Comparison of ENCODE assay signal across 25 cellular contexts in genomic region chr10:36506696-36507477, GRCh38.
DNase-seq lines count a peak whose midpoint lies in the region; ATAC-seq, FAIRE-seq and TF ChIP-seq lines count a peak whose summit lies in the region.
"Had no signal": no experiment of that assay in that cellular context is flagged by ENCODE, and none has a peak within 500 bp of the region (broad histone marks: within the 10 kb centered on the region; RNA-seq: fewer than 3 reads in every experiment).

No MANE protein-coding gene starts in this region.

- H4K20me1 ChIP-seq in GM23248 (ENCODE audit: insufficient read depth) (no peaks in the 10 kb centered on the region), mammary epithelial cell (ENCODE audit: insufficient read depth, low read length) (no peaks in the 10 kb centered on the region), neural progenitor cell (ENCODE audit: low read depth) (no peaks in the 10 kb centered on the region)

- dilution Hi-C loops in mammary epithelial cell (cut with HindIII; ENCODE audit: low sequenced_read_pairs) = no loop called here

- H3K36me3 ChIP-seq in GM23248 (ENCODE audit: low read depth) = no peaks in the 10 kb centered on the region
- no peaks in the 10 kb centered on the region for H3K36me3 ChIP-seq in mammary epithelial cell (ENCODE audit: insufficient read depth, low read length)
- H3K36me3 ChIP-seq in neural progenitor cell = no peaks in the 10 kb centered on the region
- H3K36me3 ChIP-seq in H7 (replicated peaks; ENCODE audit: control insufficient read depth, insufficient read depth, low read length) = no peaks in the 10 kb centered on the region
- H3K36me3 ChIP-seq: HAP-1 had no signal

- H3K9me3 ChIP-seq in A549 (0 out of 3 replicates have a peak, but pooled peaks cover 3% of the 10 kb centered on the region), GM23248 (ENCODE audit: low read depth) (no peaks in the 10 kb centered on the region), mammary epithelial cell (replicated peaks; ENCODE audit: insufficient read depth, low read length) (no peaks in the 10 kb centered on the region), neural progenitor cell (ENCODE audit: low read depth) (no peaks in the 10 kb centered on the region)
- H3K9me3 ChIP-seq: HAP-1 had no signal

- no peak for DNase-seq in A549 (ENCODE audit: low read depth in 1 of 2, low spot score in 1 of 2)
- DNase-seq in GM23248 = no peak
- DNase-seq in mammary epithelial cell = no peak
- no peak for DNase-seq in neural progenitor cell (ENCODE audit: low spot score)
- DNase-seq in H7 = no peak
- DNase-seq in middle frontal gyrus (ENCODE audit: extremely low spot score, low spot score) = no peak
- DNase-seq in activated T-cell treated with anti-CD3 and anti-CD28 coated beads, Interleukin-2, amount 50 U/mL, for 48 hours = no peak
- DNase-seq: CD8-positive, alpha-beta T cell; DMS 273 treated with DMSO at 0.1 percent for 48 hours; DMS79 treated with DMSO at 0.1 percent for 48 hours; GF-D8; HFFc6; NCI-H1092; NCI-H1417 treated with DMSO at 0.1 percent for 48 hours; NCI-H1694 treated with DMSO at 0.1 percent for 48 hours; NCI-H2081; NCI-H2227 treated with DMSO at 0.1 percent for 48 hours; NCI-H526 treated with DMSO at 0.1 percent for 48 hours; RPMI8226; SHP77 treated with DMSO at 0.1 percent for 48 hours had no signal

- no peak for TF ChIP-seq POLR2A in A549 (IDR thresholded peaks at IDR 0.05; ENCODE audit: low read length)

- no peak overlapping the region for H3K27ac Mint-ChIP-seq in neural progenitor cell
- H3K27ac Mint-ChIP-seq: B cell; CD8-positive, alpha-beta T cell; HFFc6; IgD-negative memory B cell had no signal

- H3K4me1 ChIP-seq in A549 (no peaks in the 10 kb centered on the region), GM23248 (ENCODE audit: insufficient read depth) (no peaks in the 10 kb centered on the region), mammary epithelial cell (ENCODE audit: insufficient read depth, low read length) (no peaks in the 10 kb centered on the region), neural progenitor cell (no peaks in the 10 kb centered on the region)
- H3K4me1 ChIP-seq: HAP-1 had no signal

- no peaks in the 10 kb centered on the region for H3K9me3 Mint-ChIP-seq in neural progenitor cell

- intact Hi-C loops in mammary epithelial cell (cut with micrococcal nuclease) = no loop called here

- ATAC-seq in A549 = no peak
- ATAC-seq: CD8-positive, alpha-beta T cell had no signal

- no peaks in the 10 kb centered on the region for H3K4me1 Mint-ChIP-seq in neural progenitor cell
- H3K4me1 Mint-ChIP-seq: B cell, IgD-negative memory B cell had no signal

- H3K4me3 Mint-ChIP-seq in neural progenitor cell = no peak overlapping the region
- H3K4me3 Mint-ChIP-seq: B cell; CD8-positive, alpha-beta T cell; HFFc6; IgD-negative memory B cell had no signal

- in situ Hi-C loops in GM23248 (cut with MboI) (no loop called here), mammary epithelial cell (cut with MboI; ENCODE audit: low sequenced_read_pairs in 2 of 2) (no loop called here)

- no peak for TF ChIP-seq RAD21 in A549 (conservative IDR thresholded peaks at IDR 0.05 in 1 of 2, IDR thresholded peaks at IDR 0.05 in 1 of 2)

- CTCF ChIA-PET in A549 (lab: Yijun Ruan, JAX) = no interaction called here
- CTCF ChIA-PET in mammary epithelial cell (lab: Charles Lee; ENCODE audit: low non-redundant PET) = no interaction called here

- no peaks in the 10 kb centered on the region for H3K36me3 Mint-ChIP-seq in neural progenitor cell
- H3K36me3 Mint-ChIP-seq: CD8-positive, alpha-beta T cell; IgD-negative memory B cell had no signal

- H3K4me2 ChIP-seq in A549 (no peak overlapping the region), GM23248 (ENCODE audit: unreplicated experiment) (no peak overlapping the region), mammary epithelial cell (ENCODE audit: insufficient read depth, low read depth, low read length) (no peak overlapping the region), neural progenitor cell (no peak overlapping the region)

- H3K27me3 Mint-ChIP-seq in neural progenitor cell (ENCODE audit: insufficient read depth, low read depth) = peaks cover 2% of the 10 kb centered on the region
- H3K27me3 Mint-ChIP-seq: B cell, IgD-negative memory B cell had no signal

- no peak overlapping the region for H3K4me3 ChIP-seq in A549
- H3K4me3 ChIP-seq in GM23248 = no peak overlapping the region
- H3K4me3 ChIP-seq in mammary epithelial cell (replicated peaks in 1 of 3; ENCODE audit: insufficient read depth in 1 of 3, low read depth in 2 of 3, low read length in 3 of 3) = no peak overlapping the region
- no peak overlapping the region for H3K4me3 ChIP-seq in neural progenitor cell
- H3K4me3 ChIP-seq in H7 (ENCODE audit: insufficient read depth, low read depth, low read length) = no peak overlapping the region
- H3K4me3 ChIP-seq: HAP-1 had no signal

- no peak overlapping the region for H3K27ac ChIP-seq in A549
- no peak overlapping the region for H3K27ac ChIP-seq in GM23248
- H3K27ac ChIP-seq in mammary epithelial cell (ENCODE audit: insufficient read depth, low read depth, low read length) = no peak overlapping the region
- H3K27ac ChIP-seq in neural progenitor cell = no peak overlapping the region
- H3K27ac ChIP-seq: C4-2B had no signal

- TF ChIP-seq CTCF in A549 (IDR thresholded peaks at IDR 0.05) (no peak), mammary epithelial cell (conservative IDR thresholded peaks at IDR 0.05 in 1 of 2, IDR thresholded peaks at IDR 0.05 in 1 of 2; ENCODE audit: extremely low read depth in 1 of 2, insufficient read depth in 1 of 2, low read depth in 1 of 2, low read length in 2 of 2) (no peak), neural progenitor cell (IDR thresholded peaks at IDR 0.05) (no peak)

- FAIRE-seq in A549 (lab: Jason Lieb, UNC) = no peak
- FAIRE-seq: GM12891 had no signal

- no peaks in the 10 kb centered on the region for H3F3A ChIP-seq in GM23248 (ENCODE audit: insufficient read depth)
- H3F3A ChIP-seq in neural progenitor cell (ENCODE audit: low read depth) = no peaks in the 10 kb centered on the region

- POLR2A ChIA-PET in A549 (lab: Yijun Ruan, JAX) = no interaction called here

- H2AFZ ChIP-seq in GM23248 (peak overlapping the region; percentile 51; the same call in 1 of the 2 replicates), mammary epithelial cell (ENCODE audit: low read depth, low read length) (peak overlapping the region; percentile 37), neural progenitor cell (replicated peaks) (peak overlapping the region; percentile 55)

- BruUV-seq in mammary epithelial cell (replicated peaks; lab: Mats Ljungman, UMichigan) = no TSS peak

- H3K27me3 ChIP-seq in GM23248 (replicated peaks; ENCODE audit: insufficient read depth) (no peaks in the 10 kb centered on the region), mammary epithelial cell (ENCODE audit: insufficient read depth, low read length) (no peaks in the 10 kb centered on the region), neural progenitor cell (no peaks in the 10 kb centered on the region), H7 (ENCODE audit: control insufficient read depth, insufficient read depth, low read length) (no peaks in the 10 kb centered on the region)

- H3K79me2 ChIP-seq in GM23248 (ENCODE audit: insufficient read depth) (no peaks in the 10 kb centered on the region), mammary epithelial cell (ENCODE audit: insufficient read depth, low read length) (no peaks in the 10 kb centered on the region), neural progenitor cell (ENCODE audit: low read depth) (no peaks in the 10 kb centered on the region)

- H3K9me2 ChIP-seq in GM23248 (ENCODE audit: insufficient read depth) = no peaks in the 10 kb centered on the region

- H3K9ac ChIP-seq in GM23248 (no peak overlapping the region), mammary epithelial cell (ENCODE audit: insufficient read depth, low read length) (no peak overlapping the region), neural progenitor cell (no peak overlapping the region)

- WGBS in A549 (ENCODE audit: missing lambda C conversion rate) = 56% methylated on average over 5 of the region's 5 CpGs
- WGBS in GM23248 (ENCODE audit: low coverage in 1 of 2, low lambda C conversion rate in 2 of 2, missing lambda C conversion rate in 2 of 2), 2 experiments = 52 to 53% methylated on average over 5 of the region's 5 CpGs
- 85% methylated on average over 5 of the region's 5 CpGs for WGBS in mammary epithelial cell (ENCODE audit: low coverage, missing lambda C conversion rate)

- TF ChIP-seq EP300 in A549 (IDR thresholded peaks at IDR 0.05) = no peak

TF ChIP-seq in A549, 52 proteins besides CTCF, POLR2A, EP300 and RAD21:
- TF ChIP-seq CEBPB (IDR thresholded peaks at IDR 0.05) (no peak), MAFK (IDR thresholded peaks at IDR 0.05; ENCODE audit: partially characterized antibody) (peak; percentile 83)
